In genomic region chr16:87033541-87034300, GRCh38 we compare ENCODE assay signal across 28 cellular contexts.
DNase-seq lines count a peak whose midpoint lies in the region; ATAC-seq and TF ChIP-seq lines count a peak whose summit lies in the region.
"Had no signal": no experiment of that assay in that cellular context is flagged by ENCODE, and none has a peak within 500 bp of the region (broad histone marks: within the 10 kb centered on the region; RNA-seq: fewer than 3 reads in every experiment).

No MANE protein-coding gene starts in this region.

- H3K27ac Mint-ChIP-seq in nephron, result peak overlapping the region in 2 of 3 experiments; percentile 62 to 84
- H3K27ac Mint-ChIP-seq: activated CD4-positive, alpha-beta memory T cell treated with anti-CD3 and anti-CD28 coated beads for 36 hours; activated naive CD4-positive, alpha-beta T cell treated with anti-CD3 and anti-CD28 coated beads, Interleukin-2, amount 50 U/mL, for 24 hours; natural killer cell; stimulated activated naive CD8-positive, alpha-beta T cell treated with anti-CD3 and anti-CD28 coated beads, Interleukin-15, Interleukin-2, amounts not matched to agents 100 ng/mL and 50 ng/mL, for 24 hours; T-helper 17 cell had no signal

- H3K9ac ChIP-seq in skeletal muscle tissue (ENCODE audit: low read depth in 1 of 3, low read length in 3 of 3), result peak overlapping the region in 1 of 3 donors; percentile 56

- H3K4me3 Mint-ChIP-seq in nephron, result peak overlapping the region in 1 of 3 experiments; percentile 14
- H3K4me3 Mint-ChIP-seq: activated CD4-positive, alpha-beta memory T cell treated with anti-CD3 and anti-CD28 coated beads for 36 hours; activated naive CD4-positive, alpha-beta T cell treated with anti-CD3 and anti-CD28 coated beads, Interleukin-2, amount 50 U/mL, for 24 hours; natural killer cell; stimulated activated naive CD8-positive, alpha-beta T cell treated with anti-CD3 and anti-CD28 coated beads, Interleukin-15, Interleukin-2, amounts not matched to agents 100 ng/mL and 50 ng/mL, for 24 hours; T-helper 17 cell had no signal

- CTCF ChIA-PET in A673 (lab: Charles Lee), result no interaction called here

- H3K4me1 Mint-ChIP-seq in nephron, result peaks cover 18% of the 10 kb centered on the region
- H3K4me1 Mint-ChIP-seq: activated naive CD4-positive, alpha-beta T cell treated with anti-CD3 and anti-CD28 coated beads, Interleukin-2, amount 50 U/mL, for 24 hours; natural killer cell; T-helper 17 cell had no signal

- H3K9me3 Mint-ChIP-seq in nephron, result no peaks in the 10 kb centered on the region
- H3K9me3 Mint-ChIP-seq: activated naive CD4-positive, alpha-beta T cell treated with anti-CD3 and anti-CD28 coated beads, Interleukin-2, amount 50 U/mL, for 24 hours; natural killer cell; stimulated activated naive CD8-positive, alpha-beta T cell treated with anti-CD3 and anti-CD28 coated beads, Interleukin-15, Interleukin-2, amounts not matched to agents 100 ng/mL and 50 ng/mL, for 24 hours had no signal

- H3K27me3 ChIP-seq in skeletal muscle tissue (ENCODE audit: control insufficient read depth in 3 of 3, insufficient read depth in 3 of 3, low read length in 3 of 3) (peaks cover 0 to 9% (median 6%) of the 10 kb centered on the region in 3 donors), A673 (replicated peaks; ENCODE audit: insufficient read depth, low read depth, low read length, poor library complexity) (no peaks in the 10 kb centered on the region)
- H3K27me3 ChIP-seq: BE2C had no signal

- POLR2A ChIA-PET in A673 (lab: Charles Lee; ENCODE audit: low non-redundant PET), result no interaction called here

- no peaks in the 10 kb centered on the region for H3K36me3 Mint-ChIP-seq in nephron (ENCODE audit: low read depth)
- H3K36me3 Mint-ChIP-seq: activated CD4-positive, alpha-beta memory T cell treated with anti-CD3 and anti-CD28 coated beads for 36 hours; activated naive CD4-positive, alpha-beta T cell treated with anti-CD3 and anti-CD28 coated beads, Interleukin-2, amount 50 U/mL, for 24 hours; natural killer cell had no signal

- intact Hi-C loops in Right ventricle myocardium superior (cut with DNase I), result no loop called here
- intact Hi-C loops in A673 (cut with micrococcal nuclease; ENCODE audit: unreplicated experiment), result no loop called here

- H3K9me3 ChIP-seq in skeletal muscle tissue (ENCODE audit: control insufficient read depth in 3 of 3, low read length in 3 of 3), result no peaks in the 10 kb centered on the region
- no peaks in the 10 kb centered on the region for H3K9me3 ChIP-seq in A673 (ENCODE audit: low read depth, low read length, poor library complexity, severe bottlenecking)
- H3K9me3 ChIP-seq: BE2C, lower lobe of right lung had no signal

- H3K27ac ChIP-seq in skeletal muscle tissue (ENCODE audit: low read depth, low read length) (peak overlapping the region; percentile 83), A673 (ENCODE audit: low read depth, low read length, poor library complexity, severe bottlenecking) (no peak overlapping the region)
- H3K27ac ChIP-seq: dorsolateral prefrontal cortex, lower lobe of right lung had no signal

- H3K36me3 ChIP-seq in skeletal muscle tissue (ENCODE audit: control insufficient read depth in 3 of 3, insufficient read depth in 3 of 3, low read length in 3 of 3) (no peaks in the 10 kb centered on the region), A673 (ENCODE audit: insufficient read depth, low read length, poor library complexity, severe bottlenecking) (no peaks in the 10 kb centered on the region)
- H3K36me3 ChIP-seq: BE2C, lower lobe of right lung had no signal

- DNase-seq in NCI-H2171 treated with DMSO at 0.1 percent for 48 hours (lab: John Stamatoyannopoulos, UW), result peak; percentile 61
- DNase-seq in Right ventricle myocardium superior, result no peak
- DNase-seq in A673 (ENCODE audit: low spot score), result no peak
- DNase-seq in NCI-H187 treated with DMSO at 0.1 percent for 48 hours (lab: John Stamatoyannopoulos, UW), result no peak
- no peak for DNase-seq in NCI-H2227 treated with DMSO at 0.1 percent for 48 hours (lab: John Stamatoyannopoulos, UW)
- DNase-seq in NCI-H226, result no peak
- DNase-seq: activated CD4-positive, alpha-beta memory T cell treated with anti-CD3 and anti-CD28 coated beads for 36 hours; activated CD4-positive, CD25-positive, alpha-beta regulatory T cell treated with anti-CD3 and anti-CD28 coated beads, Interleukin-2, amount 50 U/mL, for 72 hours; activated CD8-positive, alpha-beta memory T cell treated with anti-CD3 and anti-CD28 coated beads, Interleukin-2, amount 50 U/mL, for 4 hours; amygdala; BE2C; caudate nucleus; DMS53; dorsolateral prefrontal cortex; islet precursor cell; lower lobe of right lung; natural killer cell; NCI-H1436; NCI-H2107; NCI-H510A; posterior cingulate gyrus; T-helper 17 cell had no signal

- peaks cover 42% of the 10 kb centered on the region for H3K27me3 Mint-ChIP-seq in nephron (ENCODE audit: low read depth)

- TF ChIP-seq CTCF in nephron (IDR thresholded peaks at IDR 0.05; ENCODE audit: unreplicated experiment in 3 of 3), result no peak
- no peak for TF ChIP-seq CTCF in A673 (conservative IDR thresholded peaks at IDR 0.05; ENCODE audit: low read depth, low read length)

- no TSS peak for BruUV-seq in A673 (replicated peaks; lab: Mats Ljungman, UMichigan)

- peak; percentile 76 for ATAC-seq in Right ventricle myocardium superior (ENCODE audit: poor library complexity)
- ATAC-seq: HCT116, lower lobe of right lung, natural killer cell, SK-N-SH treated with all-trans-retinoic acid at 6 μM for 48 hours, T-helper 17 cell had no signal

- H3K4me3 ChIP-seq in skeletal muscle tissue (ENCODE audit: low read length in 3 of 3) (peak overlapping the region in 2 of 3 donors; percentile 7 to 43), A673 (ENCODE audit: low read depth, low read length, poor library complexity, severe bottlenecking) (no peak overlapping the region)
- H3K4me3 ChIP-seq: dorsolateral prefrontal cortex, lower lobe of right lung had no signal

- H3K4me1 ChIP-seq in skeletal muscle tissue (ENCODE audit: control insufficient read depth in 3 of 3, insufficient read depth in 3 of 3, low read length in 3 of 3) (peaks cover 0 to 17% (median 16%) of the 10 kb centered on the region in 3 donors), A673 (ENCODE audit: insufficient read depth, low read length, poor library complexity, severe bottlenecking) (no peaks in the 10 kb centered on the region)
- H3K4me1 ChIP-seq: BE2C, lower lobe of right lung had no signal
